Comparison of ENCODE assay signal across 1 cellular context in genomic region chr14:104799657-104800599, GRCh38.
TF ChIP-seq lines count a peak whose summit lies in the region.

No MANE protein-coding gene starts in this region.

TF ChIP-seq in HEK293, 187 proteins besides CTCF, POLR2A, EP300 and RAD21 (continued from another document):
- no peak for TF ChIP-seq ZNF274 (IDR thresholded peaks at IDR 0.05; ENCODE audit: low read length)
- no peak for TF ChIP-seq ZNF274 (tag by site-specific recombination; IDR thresholded peaks at IDR 0.05; ENCODE audit: borderline replicate concordance)
- no peak for TF ChIP-seq ZNF843 (tag by site-specific recombination; IDR thresholded peaks at IDR 0.05)
- no peak for TF ChIP-seq ZNF24 (tag by site-specific recombination; IDR thresholded peaks at IDR 0.05)
- peak; percentile 51 for TF ChIP-seq PATZ1 (tag by site-specific recombination; IDR thresholded peaks at IDR 0.05)
- TF ChIP-seq GLIS1 (tag by site-specific recombination; IDR thresholded peaks at IDR 0.05): peak; percentile 67
- peak; percentile 65 for TF ChIP-seq ZXDB (tag by site-specific recombination; IDR thresholded peaks at IDR 0.05)
- no peak for TF ChIP-seq RBAK (tag by site-specific recombination; IDR thresholded peaks at IDR 0.05)
- 0 out of 2 replicates have a peak, but pooled peaks have one; percentile 25 for TF ChIP-seq ZFP69B (tag by site-specific recombination; IDR thresholded peaks at IDR 0.05)
- peak; percentile 72; the same call in 1 of the 2 replicates for TF ChIP-seq HIC1 (tag by site-specific recombination; IDR thresholded peaks at IDR 0.05)
- TF ChIP-seq ZNF629 (tag by site-specific recombination; IDR thresholded peaks at IDR 0.05): peak; percentile 60
- TF ChIP-seq GLIS2 (tag by site-specific recombination; IDR thresholded peaks at IDR 0.05): peak; percentile 74
- TF ChIP-seq MZF1 (tag by site-specific recombination; IDR thresholded peaks at IDR 0.05; ENCODE audit: borderline replicate concordance): no peak
- TF ChIP-seq SP3 (tag by site-specific recombination; IDR thresholded peaks at IDR 0.05): peak; percentile 30; the same call in 1 of the 2 replicates
- TF ChIP-seq KLF1 (tag by site-specific recombination; IDR thresholded peaks at IDR 0.05): peak; percentile 80
- TF ChIP-seq SP2 (tag by site-specific recombination; IDR thresholded peaks at IDR 0.05): peak; percentile 21
- no peak for TF ChIP-seq ZBTB48 (tag by site-specific recombination; IDR thresholded peaks at IDR 0.05)
- no peak for TF ChIP-seq YY2 (tag by site-specific recombination; IDR thresholded peaks at IDR 0.05)
- TF ChIP-seq ZNF501 (tag by site-specific recombination; IDR thresholded peaks at IDR 0.05): no peak
- no peak for TF ChIP-seq ZNF701 (tag by site-specific recombination; IDR thresholded peaks at IDR 0.05)
- TF ChIP-seq SP7 (tag by site-specific recombination; IDR thresholded peaks at IDR 0.05): no peak; the same call in 1 of the 2 replicates
- peak; percentile 87 for TF ChIP-seq ZNF398 (tag by site-specific recombination; IDR thresholded peaks at IDR 0.05)
- TF ChIP-seq ZNF341 (tag by site-specific recombination; IDR thresholded peaks at IDR 0.05; ENCODE audit: low read depth): no peak
- TF ChIP-seq ZNF354C (tag by site-specific recombination; IDR thresholded peaks at IDR 0.05; ENCODE audit: borderline replicate concordance, low read depth): no peak
- TF ChIP-seq KLF7 (tag by site-specific recombination; IDR thresholded peaks at IDR 0.05; ENCODE audit: borderline replicate concordance): 0 out of 2 replicates have a peak, but pooled peaks have one; percentile 26
- peak; percentile 11; the same call in 1 of the 2 replicates for TF ChIP-seq ZFHX2 (tag by site-specific recombination; conservative IDR thresholded peaks at IDR 0.05)
- 0 out of 2 replicates have a peak, but pooled peaks have one; percentile 19 for TF ChIP-seq ZNF692 (tag by site-specific recombination; IDR thresholded peaks at IDR 0.05)
- TF ChIP-seq KLF17 (tag by site-specific recombination; IDR thresholded peaks at IDR 0.05): peak; percentile 68; the same call in 1 of the 2 replicates
